In genomic region chr1:906532-907420, GRCh38 we compare ENCODE assay signal across 9 cellular contexts. TPM values are rescaled to one million over a fixed set of nuclear protein-coding genes. Genes with fewer than 3 reads are reported as not detected.
DNase-seq lines count a peak whose midpoint lies in the region; ATAC-seq and TF ChIP-seq lines count a peak whose summit lies in the region.
"Had no signal": no experiment of that assay in that cellular context is flagged by ENCODE, and none has a peak within 500 bp of the region (broad histone marks: within the 10 kb centered on the region; RNA-seq: fewer than 3 reads in every experiment).

No MANE protein-coding gene starts in this region.

- peak overlapping the region; percentile 69 for H2AFZ ChIP-seq in IMR-90 (replicated peaks; ENCODE audit: low read length, poor library complexity)

- H3K4me3 Mint-ChIP-seq in activated naive CD8-positive, alpha-beta T cell treated with anti-CD3 and anti-CD28 coated beads, Interleukin-2, amount 10 ng/mL, durations not matched to agents 7 days and 5 days = no peak overlapping the region

- intact Hi-C loops in IMR-90 (cut with micrococcal nuclease) = no loop called here
- intact Hi-C loops in left colon (cut with DNase I, micrococcal nuclease) = no loop called here

- TF ChIP-seq CTCF in IMR-90 (conservative IDR thresholded peaks at IDR 0.05; ENCODE audit: low read depth, low read length) = no peak

- H3K27ac Mint-ChIP-seq in activated naive CD8-positive, alpha-beta T cell treated with anti-CD3 and anti-CD28 coated beads, Interleukin-2, amount 10 ng/mL, durations not matched to agents 7 days and 5 days = no peak overlapping the region

- H2BK5ac ChIP-seq in IMR-90 (ENCODE audit: low read depth, low read length, poor library complexity, severe bottlenecking) = no peak overlapping the region

- peak overlapping the region in 9 of 11 experiments; percentile 8 to 85 (median 76); a peak in 10 of 22 replicates for H3K9ac ChIP-seq in BLaER1 treated with 17β-estradiol and CSF1 and Interleukin-3, amounts not matched to agents 10 nM and 100 nM
- H3K9ac ChIP-seq in IMR-90 (ENCODE audit: low read depth, low read length) = no peak overlapping the region

- TF ChIP-seq POLR2A in IMR-90 (IDR thresholded peaks at IDR 0.05; ENCODE audit: low read depth, low read length) = no peak

- no peak overlapping the region for H2BK120ac ChIP-seq in IMR-90 (ENCODE audit: low read depth, low read length)

- peaks cover 1% of the 10 kb centered on the region for H3K9me3 Mint-ChIP-seq in activated naive CD8-positive, alpha-beta T cell treated with anti-CD3 and anti-CD28 coated beads, Interleukin-2, amount 10 ng/mL, durations not matched to agents 7 days and 5 days

- no peak for TF ChIP-seq RAD21 in IMR-90 (IDR thresholded peaks at IDR 0.05; ENCODE audit: low read length)

- DNase-seq in IMR-90 = peak; percentile 64
- DNase-seq in activated naive CD8-positive, alpha-beta T cell treated with anti-CD3 and anti-CD28 coated beads, Interleukin-2, amount 10 ng/mL, durations not matched to agents 7 days and 5 days = peak; percentile 34
- DNase-seq in left colon = peak; percentile 69 to 72
- DNase-seq in inferior parietal cortex (ENCODE audit: extremely low spot score) = no peak
- DNase-seq in stimulated activated CD4-positive, alpha-beta T cell treated with anti-CD3 and anti-CD28 coated beads, Interleukin-2, amount 100 ng/mL, for 48 hours = no peak
- no peak for DNase-seq in NCI-H1436 (lab: John Stamatoyannopoulos, UW)

- peaks cover 0 to 7% of the 10 kb centered on the region in 2 experiments; a peak in 1 of 4 replicates for H3K79me1 ChIP-seq in IMR-90 (ENCODE audit: low read depth in 1 of 2, low read length in 2 of 2)

- in situ Hi-C loops in IMR-90 (cut with MboI; ENCODE audit: low sequenced_read_pairs) = no loop called here

- H3K18ac ChIP-seq in IMR-90 (ENCODE audit: low read depth, low read length) = no peak overlapping the region

- H3K27me3 Mint-ChIP-seq in activated naive CD8-positive, alpha-beta T cell treated with anti-CD3 and anti-CD28 coated beads, Interleukin-2, amount 10 ng/mL, durations not matched to agents 7 days and 5 days = peaks cover 50% of the 10 kb centered on the region

- CTCF ChIA-PET in IMR-90 (lab: Yijun Ruan, JAX) = interaction anchor here (1.0 kb wide), 1 partner anchor 31 kb away, joined by 4 read pairs; no protein-coding TSS in a partner anchor

- BruUV-seq in IMR-90 (replicated peaks; lab: Mats Ljungman, UMichigan) = no TSS peak

- no peak overlapping the region for H3K23ac ChIP-seq in IMR-90 (ENCODE audit: low read depth, low read length)

- POLR2A ChIA-PET in IMR-90 (lab: Charles Lee; ENCODE audit: unreplicated experiment) = no interaction called here
- POLR2A ChIA-PET in activated naive CD8-positive, alpha-beta T cell treated with anti-CD3 and anti-CD28 coated beads, Interleukin-2, amount 10 ng/mL, durations not matched to agents 7 days and 5 days (lab: Charles Lee) = interaction anchor here (0.7 to 1.4 kb wide), 2 partner anchors 60 to 63 kb away, joined by 3 read pairs; no protein-coding TSS in a partner anchor

- H2AK9ac ChIP-seq in IMR-90 (replicated peaks; ENCODE audit: low read depth, low read length, poor library complexity) = peak overlapping the region; percentile 56

- H3K4me2 ChIP-seq in BLaER1 treated with 17β-estradiol and CSF1 and Interleukin-3, amounts not matched to agents 10 nM and 100 nM = peak overlapping the region; percentile 78 to 94 (median 89)
- H3K4me2 ChIP-seq in IMR-90 (ENCODE audit: low read depth, low read length) = no peak overlapping the region

- H4K91ac ChIP-seq in IMR-90 (ENCODE audit: insufficient read depth, low read depth, low read length) = peak overlapping the region; percentile 76

- H3K4ac ChIP-seq in IMR-90 (ENCODE audit: low read depth, low read length) = peak overlapping the region; percentile 10; the same call in 1 of the 2 replicates

- H3K36me3 ChIP-seq in BLaER1 treated with 17β-estradiol and CSF1 and Interleukin-3, amounts not matched to agents 10 nM and 100 nM = no peaks in the 10 kb centered on the region; a peak in 2 of 22 replicates
- H3K36me3 ChIP-seq in IMR-90 (ENCODE audit: control insufficient read depth, insufficient read depth, low read length) = no peaks in the 10 kb centered on the region
- H3K36me3 ChIP-seq: neutrophil had no signal

- 0 out of 4 replicates have a peak overlapping the region, but pooled peaks of 1 of the 2 experiments have one; percentile 46 for H4K8ac ChIP-seq in IMR-90 (ENCODE audit: low read depth in 2 of 2, low read length in 2 of 2)

- peaks cover 50 to 65% (median 59%) of the 10 kb centered on the region in 10 experiments for H3K4me1 ChIP-seq in BLaER1 treated with 17β-estradiol and CSF1 and Interleukin-3, amounts not matched to agents 10 nM and 100 nM
- H3K4me1 ChIP-seq in IMR-90 (ENCODE audit: control insufficient read depth, insufficient read depth, low read length) = peaks cover 30% of the 10 kb centered on the region

- H2BK15ac ChIP-seq in IMR-90 (ENCODE audit: low read depth, low read length) = no peak overlapping the region

- H3K27me3 ChIP-seq in BLaER1 treated with 17β-estradiol and CSF1 and Interleukin-3, amounts not matched to agents 10 nM and 100 nM = peaks cover 0 to 18% (median 0%) of the 10 kb centered on the region in 11 experiments; a peak in 8 of 22 replicates
- no peaks in the 10 kb centered on the region for H3K27me3 ChIP-seq in IMR-90 (ENCODE audit: control insufficient read depth, insufficient read depth, low read length)

- peak overlapping the region in 7 of 10 experiments; percentile 8 to 72 (median 62); a peak in 7 of 20 replicates for H3K4me3 ChIP-seq in BLaER1 treated with 17β-estradiol and CSF1 and Interleukin-3, amounts not matched to agents 10 nM and 100 nM
- no peak overlapping the region for H3K4me3 ChIP-seq in IMR-90 (ENCODE audit: insufficient read depth, low read depth, low read length)

- no peaks in the 10 kb centered on the region for H3K9me1 ChIP-seq in IMR-90 (ENCODE audit: insufficient read depth, low read length)

- H3K27ac ChIP-seq in BLaER1 treated with 17β-estradiol and CSF1 and Interleukin-3, amounts not matched to agents 10 nM and 100 nM = no peak overlapping the region
- no peak overlapping the region; the same call in 1 of the 2 replicates for H3K27ac ChIP-seq in IMR-90 (ENCODE audit: insufficient read depth, low read length)
- H3K27ac ChIP-seq: neutrophil had no signal

- WGBS in IMR-90 (ENCODE audit: extremely low coverage in 2 of 2, insufficient read length in 1 of 2), 2 experiments = 52% methylated on average over 5 of the region's 20 CpGs; no CpG with 5 or more reads in 1 of the 2 experiments

- peaks cover 5% of the 10 kb centered on the region for H3K4me1 Mint-ChIP-seq in activated naive CD8-positive, alpha-beta T cell treated with anti-CD3 and anti-CD28 coated beads, Interleukin-2, amount 10 ng/mL, durations not matched to agents 7 days and 5 days

- no peak overlapping the region for H3K14ac ChIP-seq in IMR-90 (replicated peaks; ENCODE audit: low read depth, low read length)

- H4K20me1 ChIP-seq in BLaER1 treated with 17β-estradiol and CSF1 and Interleukin-3, amounts not matched to agents 10 nM and 100 nM = peaks cover 0 to 35% (median 30%) of the 10 kb centered on the region in 11 experiments; a peak in 18 of 22 replicates
- H4K20me1 ChIP-seq in IMR-90 (ENCODE audit: insufficient read depth, low read length) = no peaks in the 10 kb centered on the region; the same call in 1 of the 2 replicates

- H2BK20ac ChIP-seq in IMR-90 (ENCODE audit: low read depth, low read length) = no peak overlapping the region; the same call in 1 of the 2 replicates

- peak overlapping the region; percentile 10; the same call in 1 of the 2 replicates for H3K56ac ChIP-seq in IMR-90 (ENCODE audit: extremely low read depth, insufficient read depth, low read length)

- H2AK5ac ChIP-seq in IMR-90 (ENCODE audit: low read depth, low read length) = peak overlapping the region; percentile 35; the same call in 1 of the 2 replicates

- dilution Hi-C loops in IMR-90 (cut with HindIII; ENCODE audit: low sequenced_read_pairs, unreplicated experiment) = no loop called here

- no peaks in the 10 kb centered on the region for H3K36me3 Mint-ChIP-seq in activated naive CD8-positive, alpha-beta T cell treated with anti-CD3 and anti-CD28 coated beads, Interleukin-2, amount 10 ng/mL, durations not matched to agents 7 days and 5 days

- no peak overlapping the region for H4K5ac ChIP-seq in IMR-90 (ENCODE audit: low read depth, low read length)

- H3K9me3 ChIP-seq in BLaER1 treated with 17β-estradiol and CSF1 and Interleukin-3, amounts not matched to agents 10 nM and 100 nM (replicated peaks in 1 of 11) = no peaks in the 10 kb centered on the region
- H3K9me3 ChIP-seq in IMR-90 (ENCODE audit: control insufficient read depth, insufficient read depth, low read length) = no peaks in the 10 kb centered on the region
- H3K9me3 ChIP-seq: neutrophil had no signal

- peak; percentile 39 for ATAC-seq in IMR-90 (ENCODE audit: low read depth)
- no peak for ATAC-seq in activated naive CD8-positive, alpha-beta T cell treated with anti-CD3 and anti-CD28 coated beads, Interleukin-2, amount 10 ng/mL, durations not matched to agents 7 days and 5 days (ENCODE audit: low read depth)
- peak; percentile 89 for ATAC-seq in left colon
- no peak for ATAC-seq in HG02588 (IDR thresholded peaks at IDR 0.05; ENCODE audit: unreplicated experiment)

RNA-seq across cellular contexts. Expression of gene SAMD11, which starts 16.9 kb away (rescaled TPM):
- total RNA-seq in IMR-90 (2012; rRNA removed) (5.9 and 6.9 TPM in 2 replicates), left colon (1 to 10 TPM; 1.6 to 5.1 TPM)
- 22.9 and 31.9 TPM in 2 replicates for polyA plus RNA-seq in IMR-90 (2012; rRNA removed)
- 7.3 and 10.5 TPM in 2 replicates for polyA plus RNA-seq in IMR-90 (2012; cell fraction: cytosol; rRNA removed)
- 30.0 and 141 TPM in 2 replicates for polyA plus RNA-seq in IMR-90 (2012; cell fraction: nucleus; rRNA removed; ENCODE audit: low replicate concordance)
- total RNA-seq in activated naive CD8-positive, alpha-beta T cell treated with anti-CD3 and anti-CD28 coated beads, Interleukin-2, amount 10 ng/mL, durations not matched to agents 7 days and 5 days = under 1 TPM in 1 of 2 experiments, not detected in 1; 0.22 TPM

RNA-seq across cellular contexts. Expression of gene NOC2L, which starts 52.3 kb away (rescaled TPM):
- total RNA-seq in IMR-90 (2012; rRNA removed) (105 and 106 TPM in 2 replicates), left colon (10 to 100 TPM; 42.8 to 48.5 TPM)
- 74.2 and 75.7 TPM in 2 replicates for polyA plus RNA-seq in IMR-90 (2012; rRNA removed)
- polyA plus RNA-seq in IMR-90 (2012; cell fraction: cytosol; rRNA removed) = 54.0 and 63.6 TPM in 2 replicates
- polyA plus RNA-seq in IMR-90 (2012; cell fraction: nucleus; rRNA removed; ENCODE audit: low replicate concordance) = 86.7 and 138 TPM in 2 replicates
- 10 to 100 TPM; 63.0 to 63.4 TPM for total RNA-seq in activated naive CD8-positive, alpha-beta T cell treated with anti-CD3 and anti-CD28 coated beads, Interleukin-2, amount 10 ng/mL, durations not matched to agents 7 days and 5 days

RNA-seq across cellular contexts. Expression of gene KLHL17, which starts 53.6 kb away (rescaled TPM):
- total RNA-seq in IMR-90 (2012; rRNA removed) (3.4 and 3.6 TPM in 2 replicates), left colon (10 to 100 TPM in 1 of 2 donors, 1 to 10 TPM in 1; 9.9 to 13.1 TPM)
- 41.0 and 50.7 TPM in 2 replicates for polyA plus RNA-seq in IMR-90 (2012; rRNA removed)
- 14.1 and 16.5 TPM in 2 replicates for polyA plus RNA-seq in IMR-90 (2012; cell fraction: cytosol; rRNA removed)
- polyA plus RNA-seq in IMR-90 (2012; cell fraction: nucleus; rRNA removed; ENCODE audit: low replicate concordance) = 305 and 1,032 TPM in 2 replicates
- 10 to 100 TPM; 35.3 to 35.4 TPM for total RNA-seq in activated naive CD8-positive, alpha-beta T cell treated with anti-CD3 and anti-CD28 coated beads, Interleukin-2, amount 10 ng/mL, durations not matched to agents 7 days and 5 days

RNA-seq across cellular contexts. Expression of gene PLEKHN1, which starts 59.5 kb away (rescaled TPM):
- total RNA-seq in IMR-90 (2012; rRNA removed) (0.28 and 0.54 TPM in 2 replicates), left colon (under 1 TPM; 0.58 to 0.95 TPM)
- polyA plus RNA-seq in IMR-90 (2012; rRNA removed) = 2.1 and 2.3 TPM in 2 replicates
- 0.66 and 1.7 TPM in 2 replicates for polyA plus RNA-seq in IMR-90 (2012; cell fraction: cytosol; rRNA removed)
- 8.1 and 24.8 TPM in 2 replicates for polyA plus RNA-seq in IMR-90 (2012; cell fraction: nucleus; rRNA removed; ENCODE audit: low replicate concordance)
- total RNA-seq in activated naive CD8-positive, alpha-beta T cell treated with anti-CD3 and anti-CD28 coated beads, Interleukin-2, amount 10 ng/mL, durations not matched to agents 7 days and 5 days = 1 to 10 TPM; 3.0 to 4.8 TPM

Comparison
In these comparisons a context has a peak if more than half of its experiments do, and no peak if none do; other contexts are left out.
1. ATAC-seq: peak in IMR-90 (single experiment) and left colon (single experiment); none in activated naive CD8-positive, alpha-beta T cell treated with anti-CD3 and anti-CD28 coated beads, Interleukin-2, amount 10 ng/mL, durations not matched to agents 7 days and 5 days (single experiment) and HG02588 (single experiment).
2. DNase-seq: peak in IMR-90 (single experiment), activated naive CD8-positive, alpha-beta T cell treated with anti-CD3 and anti-CD28 coated beads, Interleukin-2, amount 10 ng/mL, durations not matched to agents 7 days and 5 days (single experiment) and left colon (2 of 2); none in inferior parietal cortex (single experiment), stimulated activated CD4-positive, alpha-beta T cell treated with anti-CD3 and anti-CD28 coated beads, Interleukin-2, amount 100 ng/mL, for 48 hours (0 of 2) and NCI-H1436 (single experiment).